ENCODE assay signal across 1 cellular context in genomic region chr1:25414581-25414980, GRCh38.
TF ChIP-seq lines count a peak whose summit lies in the region.
"Not testable (repeated sequence)": the region's sequence is repeated elsewhere in the genome, so short reads cannot be mapped to it uniquely, and the experiment has no call there.

No MANE protein-coding gene starts in this region.

TF ChIP-seq in K562, 482 proteins besides CTCF, POLR2A, EP300 and RAD21 (continued from another document):
- TF ChIP-seq ATF3 (IDR thresholded peaks at IDR 0.05) (peak; percentile 81), NR2C2 (tag; IDR thresholded peaks at IDR 0.05) (peak; percentile 38; the same call in 1 of the 2 replicates), JUN (IDR thresholded peaks at IDR 0.05; ENCODE audit: borderline replicate concordance, low read depth, low read length) (0 out of 2 replicates have a peak, but pooled peaks have one; percentile 11), CEBPB (tag; IDR thresholded peaks at IDR 0.05) (peak; percentile 56), FOSL1 (tag; conservative IDR thresholded peaks at IDR 0.05) (peak; percentile 39), JUND (IDR thresholded peaks at IDR 0.05; ENCODE audit: borderline replicate concordance, low read depth, low read length) (peak; percentile 37; the same call in 1 of the 2 replicates), JUND (tag; IDR thresholded peaks at IDR 0.05; ENCODE audit: borderline replicate concordance, low read depth, low read length) (peak; percentile 52; the same call in 1 of the 3 replicates)
- TF ChIP-seq ATF3 (CRISPR knock-in tag; conservative IDR thresholded peaks at IDR 0.05); NR2C2 (CRISPR knock-in tag; IDR thresholded peaks at IDR 0.05); JUN (CRISPR knock-in tag; IDR thresholded peaks at IDR 0.05; ENCODE audit: borderline replicate concordance): not testable (repeated sequence)
